20 cellular contexts compared by ENCODE assay signal in genomic region chr6:126957721-126958120, GRCh38.
"Had no signal": no experiment of that assay in that cellular context is flagged by ENCODE, and none has a peak within 500 bp of the region (broad histone marks: within the 10 kb centered on the region; RNA-seq: fewer than 3 reads in every experiment).

No MANE protein-coding gene starts in this region.

- H3K36me3 ChIP-seq: colonic mucosa, esophagus squamous epithelium, gastrocnemius medialis, heart right ventricle, left lung, lower lobe of right lung had no signal

- DNase-seq: colonic mucosa; cortex of kidney; effector CD8-positive, alpha-beta T cell; effector memory CD8-positive, alpha-beta T cell; endodermal cell; erythroblast; esophagus squamous epithelium; foreskin fibroblast; gastrocnemius medialis; glutamatergic neuron; head of caudate nucleus; heart right ventricle; hippocampal formation; left cardiac atrium; left lung; left ventricle myocardium superior; lower lobe of right lung; mesenchymal stem cell; mucosa of descending colon had no signal

- H3K27me3 ChIP-seq: colonic mucosa, esophagus squamous epithelium, gastrocnemius medialis, heart right ventricle, left lung had no signal

- H3K9me3 ChIP-seq: colonic mucosa, esophagus squamous epithelium, gastrocnemius medialis, heart right ventricle, left lung, lower lobe of right lung, mucosa of descending colon had no signal

- H3K4me3 ChIP-seq: colonic mucosa, esophagus squamous epithelium, gastrocnemius medialis, heart right ventricle, left lung, lower lobe of right lung, mucosa of descending colon had no signal

- H3K4me1 ChIP-seq: colonic mucosa, esophagus squamous epithelium, gastrocnemius medialis, heart right ventricle, left lung, lower lobe of right lung had no signal

- H3K27ac ChIP-seq: colonic mucosa, epithelial cell of prostate, esophagus squamous epithelium, gastrocnemius medialis, heart right ventricle, left lung, lower lobe of right lung had no signal
